8 cellular contexts compared by ENCODE assay signal in the genomic region with DNA sequence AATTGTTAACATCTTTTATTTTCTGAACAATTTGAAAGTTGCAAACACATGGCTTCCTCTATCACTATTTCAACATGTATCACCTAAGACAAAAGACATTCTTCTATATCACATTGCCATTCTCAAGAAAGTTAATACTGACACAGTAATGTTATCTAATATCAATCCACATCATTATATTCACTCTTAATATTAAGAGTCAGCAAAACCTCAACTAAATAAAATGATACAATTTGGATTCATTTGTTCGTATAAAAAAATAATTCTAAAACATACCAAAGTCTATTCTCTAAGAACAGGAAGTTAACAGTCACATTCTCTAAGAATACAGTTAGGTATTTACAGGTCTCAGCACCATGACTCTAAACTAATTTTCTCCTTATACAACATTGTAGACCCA.
"Had no signal": no experiment of that assay in that cellular context is flagged by ENCODE, and none has a peak within 500 bp of the region (broad histone marks: within the 10 kb centered on the region; RNA-seq: fewer than 3 reads in every experiment).

No MANE protein-coding gene starts in this region.

- H3K9me3 Mint-ChIP-seq: HFFc6 had no signal

- H3K27ac Mint-ChIP-seq: HFFc6 had no signal

- H3K4me3 ChIP-seq: GM23248, HAP-1 had no signal

- DNase-seq: GM23248, GOT3, H7, HFFc6, KBM-7 had no signal

- H3K4me3 Mint-ChIP-seq: HFFc6 had no signal

- H3K36me3 ChIP-seq: HAP-1 had no signal

- H3K9ac ChIP-seq: GM23248 had no signal

- FAIRE-seq: HTR-8/SVneo had no signal

- H2AFZ ChIP-seq: GM23248 had no signal

- H3K9me3 ChIP-seq: HAP-1 had no signal

- H3K27ac ChIP-seq: GM23248 had no signal

- ATAC-seq: HCT116 had no signal
